Comparison of ENCODE assay signal across 9 cellular contexts in the genomic region with DNA sequence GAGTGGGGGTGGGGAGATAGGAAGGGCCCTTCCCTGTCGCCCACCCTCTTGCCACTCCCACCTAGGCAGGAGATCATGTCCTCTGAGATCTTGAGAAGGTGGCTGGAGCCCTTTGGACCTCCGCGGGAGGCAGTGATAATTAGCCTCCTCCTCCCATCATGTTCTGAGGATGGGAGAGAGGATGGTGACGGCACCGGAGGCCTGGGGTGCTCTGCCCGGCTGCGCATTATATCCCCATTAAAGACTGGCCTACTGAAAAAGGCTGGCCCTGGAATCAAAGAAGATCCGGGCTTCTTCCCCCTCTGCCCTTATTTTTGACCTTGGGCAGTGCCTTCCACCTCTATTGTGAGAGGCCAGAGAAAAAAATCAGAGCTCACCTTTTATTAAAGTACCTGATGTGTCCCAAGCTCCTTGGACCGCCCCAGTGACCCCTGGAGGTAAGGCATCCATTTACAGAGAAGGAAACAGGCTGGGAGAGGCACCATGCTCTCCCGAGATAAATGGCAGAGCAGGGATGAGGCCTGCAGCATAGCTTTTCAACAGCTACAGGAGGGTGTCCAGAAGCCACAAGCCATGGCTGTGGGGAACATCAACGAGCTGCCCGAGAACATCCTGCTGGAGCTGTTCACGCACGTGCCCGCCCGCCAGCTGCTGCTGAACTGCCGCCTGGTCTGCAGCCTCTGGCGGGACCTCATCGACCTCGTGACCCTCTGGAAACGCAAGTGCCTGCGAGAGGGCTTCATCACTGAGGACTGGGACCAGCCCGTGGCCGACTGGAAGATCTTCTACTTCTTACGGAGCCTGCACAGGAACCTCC. TPM values are rescaled to one million over a fixed set of nuclear protein-coding genes. Genes with fewer than 3 reads are reported as not detected.
DNase-seq lines count a peak whose midpoint lies in the region; ATAC-seq and TF ChIP-seq lines count a peak whose summit lies in the region.
"Had no signal": no experiment of that assay in that cellular context is flagged by ENCODE, and none has a peak within 500 bp of the region (broad histone marks: within the 10 kb centered on the region; RNA-seq: fewer than 3 reads in every experiment).

No MANE protein-coding gene starts in this region.

- no peak for TF ChIP-seq CTCF in MCF 10A (IDR thresholded peaks at IDR 0.05; ENCODE audit: unreplicated experiment)

- H3K9me3 ChIP-seq in mononuclear cell (ENCODE audit: low read depth, low read length) (no peaks in the 10 kb centered on the region), aorta (ENCODE audit: control insufficient read depth, low read length) (no peaks in the 10 kb centered on the region)

- no peaks in the 10 kb centered on the region for H3K27me3 ChIP-seq in mononuclear cell (ENCODE audit: insufficient read depth, low read length)
- no peaks in the 10 kb centered on the region for H3K27me3 ChIP-seq in aorta (ENCODE audit: control insufficient read depth in 1 of 2, insufficient read depth in 2 of 2, low read length in 1 of 2)

- no peak overlapping the region for H3K27ac ChIP-seq in aorta (ENCODE audit: low read depth in 1 of 2, low read length in 2 of 2)

- WGBS in aorta, 2 donors: 74 to 82% methylated on average over 24 to 25 of the region's 25 CpGs

- DNase-seq in stimulated activated naive CD8-positive, alpha-beta T cell treated with anti-CD3 and anti-CD28 coated beads, Interleukin-15, Interleukin-2, amounts not matched to agents 100 U/mL and 50 U/mL, for 24 hours: no peak
- DNase-seq in MCF 10A (ENCODE audit: unreplicated experiment) (no peak), aorta (no peak), AG08395 (ENCODE audit: low spot score) (no peak)

- ATAC-seq in stimulated activated naive CD8-positive, alpha-beta T cell treated with anti-CD3 and anti-CD28 coated beads, Interleukin-15, Interleukin-2, amounts not matched to agents 100 U/mL and 50 U/mL, for 24 hours: no peak
- ATAC-seq in aorta (ENCODE audit: low FRiP score) (no peak), HG03571 (IDR thresholded peaks at IDR 0.05; ENCODE audit: unreplicated experiment) (no peak), GM18861 (IDR thresholded peaks at IDR 0.05; ENCODE audit: unreplicated experiment) (no peak)

- no peak overlapping the region for H3K27ac Mint-ChIP-seq in stimulated activated naive CD8-positive, alpha-beta T cell treated with anti-CD3 and anti-CD28 coated beads, Interleukin-15, Interleukin-2, amounts not matched to agents 100 ng/mL and 50 ng/mL, for 24 hours
- peak overlapping the region; percentile 66 for H3K27ac Mint-ChIP-seq in MCF 10A (ENCODE audit: low read depth, unreplicated experiment)

- H3K36me3 Mint-ChIP-seq in stimulated activated naive CD8-positive, alpha-beta T cell treated with anti-CD3 and anti-CD28 coated beads, Interleukin-15, Interleukin-2, amounts not matched to agents 100 ng/mL and 50 ng/mL, for 24 hours (ENCODE audit: low read depth): peaks cover 4% of the 10 kb centered on the region
- H3K36me3 Mint-ChIP-seq in MCF 10A (ENCODE audit: insufficient read depth, unreplicated experiment): peaks cover 36% of the 10 kb centered on the region

- intact Hi-C loops in MCF 10A (cut with micrococcal nuclease): no loop called here
- intact Hi-C loops in aorta (cut with DNase I): no loop called here

- H3K9me3 Mint-ChIP-seq in stimulated activated naive CD8-positive, alpha-beta T cell treated with anti-CD3 and anti-CD28 coated beads, Interleukin-15, Interleukin-2, amounts not matched to agents 100 ng/mL and 50 ng/mL, for 24 hours: no peaks in the 10 kb centered on the region
- H3K9me3 Mint-ChIP-seq in MCF 10A (ENCODE audit: unreplicated experiment): no peaks in the 10 kb centered on the region

- no peaks in the 10 kb centered on the region for H3K36me3 ChIP-seq in aorta (ENCODE audit: control insufficient read depth in 1 of 2, insufficient read depth in 2 of 2, low read length in 1 of 2)

- no peaks in the 10 kb centered on the region for H3K27me3 Mint-ChIP-seq in stimulated activated naive CD8-positive, alpha-beta T cell treated with anti-CD3 and anti-CD28 coated beads, Interleukin-15, Interleukin-2, amounts not matched to agents 100 ng/mL and 50 ng/mL, for 24 hours
- H3K27me3 Mint-ChIP-seq in MCF 10A (ENCODE audit: insufficient read depth, unreplicated experiment): no peaks in the 10 kb centered on the region

- BruUV-seq in MCF 10A (replicated peaks; lab: Mats Ljungman, UMichigan): no TSS peak

- CTCF ChIA-PET in MCF 10A (lab: Yijun Ruan, JAX): interaction anchor here (0.6 to 4.4 kb wide), 7 partner anchors 9 to 758 kb away, joined by 3 to 27 read pairs (median 3); a partner anchor contains a TSS

- peaks cover 21% of the 10 kb centered on the region for H3K4me1 ChIP-seq in mononuclear cell (ENCODE audit: insufficient read depth, low read length)
- no peaks in the 10 kb centered on the region for H3K4me1 ChIP-seq in aorta (ENCODE audit: control insufficient read depth in 1 of 2, insufficient read depth in 2 of 2, low read length in 2 of 2)

- POLR2A ChIA-PET in MCF 10A (lab: Yijun Ruan, JAX): interaction anchor here (0.8 to 1.8 kb wide), 7 partner anchors 9 to 394 kb away, joined by 3 to 8 read pairs (median 3); a partner anchor contains a TSS

- H3K4me3 ChIP-seq in mononuclear cell (ENCODE audit: low read length) (peak overlapping the region; percentile 35), aorta (ENCODE audit: low read length in 2 of 2) (peak overlapping the region; percentile 5 to 58)

- peaks cover 19% of the 10 kb centered on the region for H3K4me1 Mint-ChIP-seq in stimulated activated naive CD8-positive, alpha-beta T cell treated with anti-CD3 and anti-CD28 coated beads, Interleukin-15, Interleukin-2, amounts not matched to agents 100 ng/mL and 50 ng/mL, for 24 hours (ENCODE audit: low read depth)
- no peaks in the 10 kb centered on the region for H3K4me1 Mint-ChIP-seq in MCF 10A (ENCODE audit: insufficient read depth, unreplicated experiment)

- H3K4me3 Mint-ChIP-seq in stimulated activated naive CD8-positive, alpha-beta T cell treated with anti-CD3 and anti-CD28 coated beads, Interleukin-15, Interleukin-2, amounts not matched to agents 100 ng/mL and 50 ng/mL, for 24 hours: peak overlapping the region; percentile 76
- peak overlapping the region; percentile 76 for H3K4me3 Mint-ChIP-seq in MCF 10A (ENCODE audit: unreplicated experiment)

RNA-seq across cellular contexts. Expression of a gene that starts 0.8 kb away (rescaled TPM):
- total RNA-seq in MCF 10A (2022) (16.0 and 16.3 TPM in 2 replicates), mononuclear cell (15.2 TPM), aorta (10 to 100 TPM; 10.4 to 29.0 TPM)
- 10 to 100 TPM; 13.1 to 40.6 TPM for polyA plus RNA-seq in aorta

RNA-seq across cellular contexts. Expression of a gene that starts 1.2 kb away (rescaled TPM):
- total RNA-seq in MCF 10A (2022): 3.3 and 5.3 TPM in 2 replicates
- 2.6 TPM for total RNA-seq in mononuclear cell
- 1 to 10 TPM; 1.7 to 9.8 TPM for total RNA-seq in aorta
- polyA plus RNA-seq in aorta: 1 to 10 TPM in 1 of 2 donors, under 1 TPM in 1; 0.87 to 7.3 TPM

RNA-seq across cellular contexts. Expression of a gene that starts 8.5 kb away (rescaled TPM):
- total RNA-seq in MCF 10A (2022) (3.9 and 4.3 TPM in 2 replicates), mononuclear cell (8.1 TPM), aorta (1 to 10 TPM; 4.1 to 7.5 TPM)
- 10 to 100 TPM; 11.4 to 12.1 TPM for polyA plus RNA-seq in aorta

RNA-seq across cellular contexts. Expression of a gene that starts 25.5 kb away (rescaled TPM):
- total RNA-seq in MCF 10A (2022) (40.1 and 46.3 TPM in 2 replicates), mononuclear cell (28.7 TPM), aorta (10 to 100 TPM; 23.4 to 24.1 TPM)
- 10 to 100 TPM; 25.2 to 41.8 TPM for polyA plus RNA-seq in aorta

RNA-seq across cellular contexts. Expression of a gene that starts 36.0 kb away (rescaled TPM):
- 0.05 and 0.07 TPM in 2 replicates for total RNA-seq in MCF 10A (2022)
- 0.31 TPM for total RNA-seq in mononuclear cell
- under 1 TPM in 1 of 2 donors, not detected in 1; 0.21 TPM for total RNA-seq in aorta
- under 1 TPM in 1 of 2 donors, not detected in 1; 0.03 TPM for polyA plus RNA-seq in aorta
- total RNA-seq: left lobe of liver had no signal
